ENCODE assay signal across 2 cellular contexts in genomic region chr21:45875881-45876280, GRCh38.
TF ChIP-seq lines count a peak whose summit lies in the region.

No MANE protein-coding gene starts in this region.

TF ChIP-seq in SK-N-SH, 30 proteins besides CTCF, POLR2A, EP300 and RAD21 (continued from another document):
- TF ChIP-seq ZBTB33 (IDR thresholded peaks at IDR 0.05; ENCODE audit: borderline replicate concordance, low read depth) (no peak), TEAD4 (IDR thresholded peaks at IDR 0.05; ENCODE audit: borderline replicate concordance, insufficient read depth) (no peak)
TF ChIP-seq in SK-N-SH: peak in this region for 0.

TF ChIP-seq in SK-N-SH treated with all-trans-retinoic acid at 6 μM for 48 hours, 23 proteins besides CTCF, POLR2A, EP300 and RAD21 (continued from another document):
- TF ChIP-seq, protein P1, sequence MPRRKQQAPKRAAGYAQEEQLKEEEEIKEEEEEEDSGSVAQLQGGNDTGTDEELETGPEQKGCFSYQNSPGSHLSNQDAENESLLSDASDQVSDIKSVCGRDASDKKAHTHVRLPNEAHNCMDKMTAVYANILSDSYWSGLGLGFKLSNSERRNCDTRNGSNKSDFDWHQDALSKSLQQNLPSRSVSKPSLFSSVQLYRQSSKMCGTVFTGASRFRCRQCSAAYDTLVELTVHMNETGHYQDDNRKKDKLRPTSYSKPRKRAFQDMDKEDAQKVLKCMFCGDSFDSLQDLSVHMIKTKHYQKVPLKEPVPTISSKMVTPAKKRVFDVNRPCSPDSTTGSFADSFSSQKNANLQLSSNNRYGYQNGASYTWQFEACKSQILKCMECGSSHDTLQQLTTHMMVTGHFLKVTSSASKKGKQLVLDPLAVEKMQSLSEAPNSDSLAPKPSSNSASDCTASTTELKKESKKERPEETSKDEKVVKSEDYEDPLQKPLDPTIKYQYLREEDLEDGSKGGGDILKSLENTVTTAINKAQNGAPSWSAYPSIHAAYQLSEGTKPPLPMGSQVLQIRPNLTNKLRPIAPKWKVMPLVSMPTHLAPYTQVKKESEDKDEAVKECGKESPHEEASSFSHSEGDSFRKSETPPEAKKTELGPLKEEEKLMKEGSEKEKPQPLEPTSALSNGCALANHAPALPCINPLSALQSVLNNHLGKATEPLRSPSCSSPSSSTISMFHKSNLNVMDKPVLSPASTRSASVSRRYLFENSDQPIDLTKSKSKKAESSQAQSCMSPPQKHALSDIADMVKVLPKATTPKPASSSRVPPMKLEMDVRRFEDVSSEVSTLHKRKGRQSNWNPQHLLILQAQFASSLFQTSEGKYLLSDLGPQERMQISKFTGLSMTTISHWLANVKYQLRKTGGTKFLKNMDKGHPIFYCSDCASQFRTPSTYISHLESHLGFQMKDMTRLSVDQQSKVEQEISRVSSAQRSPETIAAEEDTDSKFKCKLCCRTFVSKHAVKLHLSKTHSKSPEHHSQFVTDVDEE (CRISPR knock-in tag; IDR thresholded peaks at IDR 0.05): no peak
- TF ChIP-seq ZC3H10 (CRISPR knock-in tag; IDR thresholded peaks at IDR 0.05): no peak
- TF ChIP-seq OSR1 (CRISPR knock-in tag; IDR thresholded peaks at IDR 0.05): no peak
- TF ChIP-seq TOX (CRISPR knock-in tag; IDR thresholded peaks at IDR 0.05; ENCODE audit: borderline replicate concordance): no peak
- no peak for TF ChIP-seq PPARA (CRISPR knock-in tag; IDR thresholded peaks at IDR 0.05; ENCODE audit: borderline replicate concordance)
- TF ChIP-seq GLIS3 (CRISPR knock-in tag; IDR thresholded peaks at IDR 0.05): no peak
- no peak for TF ChIP-seq CREB5 (CRISPR knock-in tag; IDR thresholded peaks at IDR 0.05; ENCODE audit: low read depth)
- no peak for TF ChIP-seq ARNTL (CRISPR knock-in tag; IDR thresholded peaks at IDR 0.05; ENCODE audit: borderline replicate concordance, low read depth)
